Comparison of ENCODE assay signal across 10 cellular contexts in genomic region chr13:36163809-36164308, GRCh38. TPM values are rescaled to one million over a fixed set of nuclear protein-coding genes. Genes with fewer than 3 reads are reported as not detected.
DNase-seq lines count a peak whose midpoint lies in the region; ATAC-seq, FAIRE-seq and TF ChIP-seq lines count a peak whose summit lies in the region.
"Had no signal": no experiment of that assay in that cellular context is flagged by ENCODE, and none has a peak within 500 bp of the region (broad histone marks: within the 10 kb centered on the region; RNA-seq: fewer than 3 reads in every experiment).

No MANE protein-coding gene starts in this region.

- H3K4me3 Mint-ChIP-seq in stimulated activated effector memory CD8-positive, alpha-beta T cell treated with anti-CD3 and anti-CD28 coated beads, Interleukin-12 subunit alpha, Interleukin-12 subunit beta, amount 100 ng/mL, for 72 hours, result no peak overlapping the region

- H3K27ac ChIP-seq in RWPE2 (ENCODE audit: poor library complexity, severe bottlenecking), result peak overlapping the region; percentile 54
- H3K27ac ChIP-seq in tibial artery, result peak overlapping the region in 1 of 2 donors; percentile 8

- H3K4me1 Mint-ChIP-seq in stimulated activated effector memory CD8-positive, alpha-beta T cell treated with anti-CD3 and anti-CD28 coated beads, Interleukin-12 subunit alpha, Interleukin-12 subunit beta, amount 100 ng/mL, for 72 hours, result no peaks in the 10 kb centered on the region

- H3K36me3 Mint-ChIP-seq in stimulated activated effector memory CD8-positive, alpha-beta T cell treated with anti-CD3 and anti-CD28 coated beads, Interleukin-12 subunit alpha, Interleukin-12 subunit beta, amount 100 ng/mL, for 72 hours, result no peaks in the 10 kb centered on the region

- no peak overlapping the region for H3K4me3 ChIP-seq in MG63
- no peak overlapping the region for H3K4me3 ChIP-seq in RWPE2 (ENCODE audit: severe bottlenecking)
- H3K4me3 ChIP-seq in tibial artery, result no peak overlapping the region

- no peaks in the 10 kb centered on the region for H3K36me3 ChIP-seq in MG63
- no peaks in the 10 kb centered on the region for H3K36me3 ChIP-seq in RWPE2 (ENCODE audit: low read depth)
- no peaks in the 10 kb centered on the region for H3K36me3 ChIP-seq in tibial artery

- no peak for FAIRE-seq in GM12892 (lab: Jason Lieb, UNC)

- peak; percentile 75 for DNase-seq in MG63
- peak; percentile 85 for DNase-seq in RWPE2 (ENCODE audit: low spot score)
- DNase-seq in glomerular visceral epithelial cell (ENCODE audit: extremely low spot score), result peak; percentile 86
- DNase-seq in tibial artery, result peak; percentile 64 to 84
- DNase-seq in activated naive CD4-positive, alpha-beta T cell (lab: John Stamatoyannopoulos, UW), result no peak
- DNase-seq in OCI-M1 (lab: John Stamatoyannopoulos, UW), result no peak
- DNase-seq in stimulated activated effector memory CD8-positive, alpha-beta T cell treated with anti-CD3 and anti-CD28 coated beads, Interleukin-12 subunit alpha, Interleukin-12 subunit beta, amount 100 ng/mL, for 72 hours (ENCODE audit: low spot score in 2 of 2), result no peak
- DNase-seq in GM12892 (ENCODE audit: insufficient read length), result no peak

- no peak for TF ChIP-seq POLR2A in GM12892 (IDR thresholded peaks at IDR 0.05; ENCODE audit: low read depth, low read length)

- peaks cover 20% of the 10 kb centered on the region for H3K9me3 Mint-ChIP-seq in stimulated activated effector memory CD8-positive, alpha-beta T cell treated with anti-CD3 and anti-CD28 coated beads, Interleukin-12 subunit alpha, Interleukin-12 subunit beta, amount 100 ng/mL, for 72 hours

- ATAC-seq in RWPE2 (ENCODE audit: low read depth), result peak; percentile 95
- ATAC-seq in stimulated activated effector memory CD8-positive, alpha-beta T cell treated with anti-CD3 and anti-CD28 coated beads, Interleukin-12 subunit alpha, Interleukin-12 subunit beta, amount 100 ng/mL, for 72 hours, result no peak
- ATAC-seq: Panc1 had no signal

- intact Hi-C loops in tibial artery (cut with DNase I; ENCODE audit: low total_unique reads), result no loop called here

- TF ChIP-seq CTCF in RWPE2 (IDR thresholded peaks at IDR 0.05; ENCODE audit: poor library complexity, severe bottlenecking) (no peak), tibial artery (IDR thresholded peaks at IDR 0.05) (no peak)

- H3K27me3 ChIP-seq in MG63, result no peaks in the 10 kb centered on the region
- H3K27me3 ChIP-seq in RWPE2 (ENCODE audit: insufficient read depth, poor library complexity, severe bottlenecking), result no peaks in the 10 kb centered on the region
- no peaks in the 10 kb centered on the region for H3K27me3 ChIP-seq in tibial artery

- H3K9me3 ChIP-seq in MG63 (no peaks in the 10 kb centered on the region), RWPE2 (ENCODE audit: severe bottlenecking) (no peaks in the 10 kb centered on the region), tibial artery (no peaks in the 10 kb centered on the region)

- H3K27ac Mint-ChIP-seq in stimulated activated effector memory CD8-positive, alpha-beta T cell treated with anti-CD3 and anti-CD28 coated beads, Interleukin-12 subunit alpha, Interleukin-12 subunit beta, amount 100 ng/mL, for 72 hours, result no peak overlapping the region

- H3K4me1 ChIP-seq in RWPE2 (ENCODE audit: insufficient read depth, poor library complexity, severe bottlenecking), result peaks cover 19% of the 10 kb centered on the region
- H3K4me1 ChIP-seq in tibial artery, result peaks cover 0 to 18% (median 10%) of the 10 kb centered on the region in 4 donors

RNA-seq across cellular contexts. Expression of gene DCLK1, which starts 32.7 kb away (rescaled TPM):
- 5.5 and 7.0 TPM in 2 replicates for total RNA-seq in MG63 (2014; rRNA removed; shearing (Covaris generic); ENCODE audit: low replicate concordance)
- polyA plus RNA-seq in GM12892 (2012; ENCODE audit: missing spikeins), result not detected

RNA-seq across cellular contexts. Expression of gene SOHLH2, which starts 50.5 kb away (rescaled TPM):
- total RNA-seq in MG63 (2014; rRNA removed; shearing (Covaris generic); ENCODE audit: low replicate concordance), result 0.47 TPM in 1 of 2 replicates, not detected in the other
- not detected for polyA plus RNA-seq in GM12892 (2012; ENCODE audit: missing spikeins)
- total RNA-seq: dermis microvascular lymphatic vessel endothelial cell had no signal

Comparison
In these comparisons a context has a peak if more than half of its experiments do, and no peak if none do; other contexts are left out.
1. DNase-seq: peak in MG63 (single experiment), RWPE2 (single experiment), glomerular visceral epithelial cell (single experiment) and tibial artery (2 of 2); none in activated naive CD4-positive, alpha-beta T cell (0 of 4), OCI-M1 (single experiment), stimulated activated effector memory CD8-positive, alpha-beta T cell treated with anti-CD3 and anti-CD28 coated beads, Interleukin-12 subunit alpha, Interleukin-12 subunit beta, amount 100 ng/mL, for 72 hours (0 of 2) and GM12892 (single experiment).